ENCODE assay signal across 23 cellular contexts in genomic region chr13:78630509-78630908, GRCh38. TPM values are rescaled to one million over a fixed set of nuclear protein-coding genes. Genes with fewer than 3 reads are reported as not detected.
DNase-seq lines count a peak whose midpoint lies in the region; ATAC-seq, FAIRE-seq and TF ChIP-seq lines count a peak whose summit lies in the region.
"Had no signal": no experiment of that assay in that cellular context is flagged by ENCODE, and none has a peak within 500 bp of the region (broad histone marks: within the 10 kb centered on the region; RNA-seq: fewer than 3 reads in every experiment).

No MANE protein-coding gene starts in this region.

- H3K9me2 ChIP-seq in OCI-LY7 (ENCODE audit: insufficient read depth, low read length): no peaks in the 10 kb centered on the region

- ATAC-seq in SK-N-SH treated with all-trans-retinoic acid at 6 μM for 48 hours: no peak
- ATAC-seq: CD8-positive, alpha-beta T cell; HCT116 had no signal

- no peaks in the 10 kb centered on the region for H3K9me3 ChIP-seq in OCI-LY7 (ENCODE audit: low read length)
- H3K9me3 ChIP-seq: BLaER1, Caco-2 had no signal

- H3K36me3 ChIP-seq in OCI-LY7 (ENCODE audit: insufficient read depth, low read length): peaks cover 98% of the 10 kb centered on the region
- H3K36me3 ChIP-seq in H7 (replicated peaks; ENCODE audit: control insufficient read depth, insufficient read depth, low read length): peaks cover 3% of the 10 kb centered on the region

- H4K20me1 ChIP-seq in OCI-LY7 (ENCODE audit: insufficient read depth, low read length): peaks cover 12% of the 10 kb centered on the region

- no peak for FAIRE-seq in GM19239 (lab: Jason Lieb, UNC)
- FAIRE-seq: A204.1, GM12891, GM18507, H1 had no signal

- CTCF ChIA-PET in OCI-LY7 (lab: Charles Lee; ENCODE audit: unreplicated experiment): no interaction called here

- H2AFZ ChIP-seq in OCI-LY7 (ENCODE audit: low read length): no peak overlapping the region

- no TSS peak for BruUV-seq in OCI-LY7 (replicated peaks; lab: Mats Ljungman, UMichigan)

- TF ChIP-seq CTCF in OCI-LY7 (conservative IDR thresholded peaks at IDR 0.05; ENCODE audit: low read length): no peak

- no peaks in the 10 kb centered on the region for H3K27me3 ChIP-seq in H7 (ENCODE audit: control insufficient read depth, insufficient read depth, low read length)
- H3K27me3 ChIP-seq: BLaER1 had no signal

- H3K4me3 ChIP-seq in OCI-LY7 (ENCODE audit: low read depth, low read length, poor library complexity, severe bottlenecking) (no peak overlapping the region), H7 (ENCODE audit: insufficient read depth, low read depth, low read length) (no peak overlapping the region)
- H3K4me3 ChIP-seq: BLaER1 had no signal

- DNase-seq in NCI-H82 (lab: John Stamatoyannopoulos, UW): peak; percentile 49
- no peak for DNase-seq in NCI-H82 treated with DMSO at 0.1 percent for 48 hours (lab: John Stamatoyannopoulos, UW; ENCODE audit: unreplicated experiment)
- DNase-seq in OCI-LY7 (ENCODE audit: low spot score): peak; percentile 19
- peak; percentile 36 for DNase-seq in myocyte (ENCODE audit: low read depth)
- DNase-seq in H7: no peak
- no peak for DNase-seq in GM19239 (ENCODE audit: insufficient read length, low spot score)
- DNase-seq: Caco-2; CD4-positive, CD25-positive, alpha-beta regulatory T cell; CD8-positive, alpha-beta T cell; DMS153; EL; GF-D8; H9 had no signal

- intact Hi-C loops in OCI-LY7 (cut with micrococcal nuclease; ENCODE audit: unreplicated experiment): no loop called here

- H3K79me2 ChIP-seq in OCI-LY7 (ENCODE audit: insufficient read depth, low read depth, low read length): no peaks in the 10 kb centered on the region

- H3K4me2 ChIP-seq in OCI-LY7 (ENCODE audit: low read length): no peak overlapping the region
- H3K4me2 ChIP-seq: BLaER1 had no signal

- no peak overlapping the region for H3K27ac ChIP-seq in OCI-LY7 (ENCODE audit: low read depth, low read length, poor library complexity, severe bottlenecking)
- H3K27ac ChIP-seq: 22Rv1, BLaER1, C4-2B had no signal

- peaks cover 8% of the 10 kb centered on the region for H3K4me1 ChIP-seq in OCI-LY7 (ENCODE audit: insufficient read depth, low read length, poor library complexity, severe bottlenecking)
- H3K4me1 ChIP-seq: BLaER1 had no signal

- POLR2A ChIA-PET in OCI-LY7 (lab: Charles Lee): interaction anchor here (0.6 to 3.3 kb wide), 4 partner anchors 9 to 1261 kb away, joined by 3 to 18 read pairs (median 4); no protein-coding TSS in a partner anchor

TF ChIP-seq in SK-N-SH treated with all-trans-retinoic acid at 6 μM for 48 hours, 23 proteins besides CTCF, POLR2A, EP300 and RAD21:
- TF ChIP-seq TSHZ2 (CRISPR knock-in tag; IDR thresholded peaks at IDR 0.05) (no peak), ZFP3 (CRISPR knock-in tag; IDR thresholded peaks at IDR 0.05) (no peak), PATZ1 (CRISPR knock-in tag; IDR thresholded peaks at IDR 0.05; ENCODE audit: borderline replicate concordance) (no peak), CREB5 (CRISPR knock-in tag; IDR thresholded peaks at IDR 0.05; ENCODE audit: low read depth) (no peak), ZNF8 (CRISPR knock-in tag; IDR thresholded peaks at IDR 0.05) (no peak), RARB (CRISPR knock-in tag; IDR thresholded peaks at IDR 0.05) (no peak), ESRRG (CRISPR knock-in tag; IDR thresholded peaks at IDR 0.05) (no peak), ISL1 (CRISPR knock-in tag; IDR thresholded peaks at IDR 0.05) (no peak), CSRNP3 (CRISPR knock-in tag; IDR thresholded peaks at IDR 0.05) (no peak)

RNA-seq across cellular contexts. Expression of gene POU4F1, which starts 27.2 kb away (rescaled TPM):
- total RNA-seq in OCI-LY7 (2014; rRNA removed; shearing (Covaris generic)): 6.9 and 7.3 TPM in 2 replicates
- total RNA-seq in OCI-LY7 (2022): 4.5 and 4.6 TPM in 2 replicates
- total RNA-seq in myocyte: 0.26 and 0.43 TPM in 2 replicates
- polyA plus RNA-seq in myocyte (2012): 0.11 TPM
- 0.03 TPM in 1 of 2 replicates, not detected in the other for total RNA-seq in H7 (2014; rRNA removed; shearing (Covaris generic))
- polyA plus RNA-seq: AG04450; CD4-positive, CD25-positive, alpha-beta regulatory T cell had no signal

RNA-seq across cellular contexts. Expression of gene OBI1, which starts 28.4 kb away (rescaled TPM):
- total RNA-seq in OCI-LY7 (2014; rRNA removed; shearing (Covaris generic)): 17.9 and 18.0 TPM in 2 replicates
- total RNA-seq in OCI-LY7 (2022) (17.0 and 18.3 TPM in 2 replicates), myocyte (14.0 and 16.3 TPM in 2 replicates)
- polyA plus RNA-seq in myocyte (2012): 4.0 TPM
- total RNA-seq in H7 (2014; rRNA removed; shearing (Covaris generic)): 30.5 and 37.2 TPM in 2 replicates

Comparison
In these comparisons a context has a peak if more than half of its experiments do, and no peak if none do; other contexts are left out.
1. DNase-seq: peak in NCI-H82 (single experiment), OCI-LY7 (single experiment) and myocyte (single experiment); none in NCI-H82 treated with DMSO at 0.1 percent for 48 hours (single experiment), H7 (single experiment) and GM19239 (single experiment).